In the genomic region with DNA sequence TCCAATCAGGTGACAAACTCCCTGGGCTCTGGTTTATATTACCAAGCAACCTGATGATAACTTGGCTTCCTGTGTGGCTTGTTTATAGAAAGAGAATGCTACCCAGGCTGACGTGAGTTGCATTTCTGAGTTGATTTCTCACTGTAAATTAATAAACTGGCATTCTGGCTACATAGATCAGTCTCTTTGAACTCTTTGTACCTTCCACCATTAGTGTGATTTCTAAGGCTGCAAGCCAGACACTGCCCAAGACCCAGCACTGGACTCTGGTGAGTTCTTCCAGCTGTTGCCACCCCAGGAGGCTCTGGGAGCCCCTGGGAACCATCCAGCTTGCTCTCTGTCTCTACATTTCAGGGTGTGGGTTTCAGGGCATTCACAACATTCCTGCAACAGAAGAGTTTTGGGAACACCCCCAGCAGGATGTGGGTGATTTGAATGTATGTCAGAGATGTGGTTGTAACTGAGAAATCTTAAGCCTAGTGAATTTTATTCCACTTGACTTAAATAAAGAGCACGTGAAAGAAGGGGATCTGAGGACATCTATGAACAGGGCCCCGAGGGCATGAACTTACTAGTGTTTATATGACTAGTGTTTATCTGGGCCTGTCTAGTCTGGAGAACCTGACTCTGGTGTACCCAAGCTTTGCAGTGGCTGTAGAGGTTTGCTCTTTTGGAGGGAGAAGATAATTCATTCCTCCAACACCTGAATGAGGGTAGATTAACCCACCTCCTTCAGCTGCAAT, we compare ENCODE assay signal across 1 cellular context.
TF ChIP-seq lines count a peak whose summit lies in the region.

No MANE protein-coding gene starts in this region.

TF ChIP-seq in K562, 482 proteins besides CTCF, POLR2A, EP300 and RAD21 (continued from another document):
- TF ChIP-seq, protein P1, sequence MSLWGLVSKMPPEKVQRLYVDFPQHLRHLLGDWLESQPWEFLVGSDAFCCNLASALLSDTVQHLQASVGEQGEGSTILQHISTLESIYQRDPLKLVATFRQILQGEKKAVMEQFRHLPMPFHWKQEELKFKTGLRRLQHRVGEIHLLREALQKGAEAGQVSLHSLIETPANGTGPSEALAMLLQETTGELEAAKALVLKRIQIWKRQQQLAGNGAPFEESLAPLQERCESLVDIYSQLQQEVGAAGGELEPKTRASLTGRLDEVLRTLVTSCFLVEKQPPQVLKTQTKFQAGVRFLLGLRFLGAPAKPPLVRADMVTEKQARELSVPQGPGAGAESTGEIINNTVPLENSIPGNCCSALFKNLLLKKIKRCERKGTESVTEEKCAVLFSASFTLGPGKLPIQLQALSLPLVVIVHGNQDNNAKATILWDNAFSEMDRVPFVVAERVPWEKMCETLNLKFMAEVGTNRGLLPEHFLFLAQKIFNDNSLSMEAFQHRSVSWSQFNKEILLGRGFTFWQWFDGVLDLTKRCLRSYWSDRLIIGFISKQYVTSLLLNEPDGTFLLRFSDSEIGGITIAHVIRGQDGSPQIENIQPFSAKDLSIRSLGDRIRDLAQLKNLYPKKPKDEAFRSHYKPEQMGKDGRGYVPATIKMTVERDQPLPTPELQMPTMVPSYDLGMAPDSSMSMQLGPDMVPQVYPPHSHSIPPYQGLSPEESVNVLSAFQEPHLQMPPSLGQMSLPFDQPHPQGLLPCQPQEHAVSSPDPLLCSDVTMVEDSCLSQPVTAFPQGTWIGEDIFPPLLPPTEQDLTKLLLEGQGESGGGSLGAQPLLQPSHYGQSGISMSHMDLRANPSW (CRISPR knock-in tag; IDR thresholded peaks at IDR 0.05): no peak
- TF ChIP-seq, protein P2, sequence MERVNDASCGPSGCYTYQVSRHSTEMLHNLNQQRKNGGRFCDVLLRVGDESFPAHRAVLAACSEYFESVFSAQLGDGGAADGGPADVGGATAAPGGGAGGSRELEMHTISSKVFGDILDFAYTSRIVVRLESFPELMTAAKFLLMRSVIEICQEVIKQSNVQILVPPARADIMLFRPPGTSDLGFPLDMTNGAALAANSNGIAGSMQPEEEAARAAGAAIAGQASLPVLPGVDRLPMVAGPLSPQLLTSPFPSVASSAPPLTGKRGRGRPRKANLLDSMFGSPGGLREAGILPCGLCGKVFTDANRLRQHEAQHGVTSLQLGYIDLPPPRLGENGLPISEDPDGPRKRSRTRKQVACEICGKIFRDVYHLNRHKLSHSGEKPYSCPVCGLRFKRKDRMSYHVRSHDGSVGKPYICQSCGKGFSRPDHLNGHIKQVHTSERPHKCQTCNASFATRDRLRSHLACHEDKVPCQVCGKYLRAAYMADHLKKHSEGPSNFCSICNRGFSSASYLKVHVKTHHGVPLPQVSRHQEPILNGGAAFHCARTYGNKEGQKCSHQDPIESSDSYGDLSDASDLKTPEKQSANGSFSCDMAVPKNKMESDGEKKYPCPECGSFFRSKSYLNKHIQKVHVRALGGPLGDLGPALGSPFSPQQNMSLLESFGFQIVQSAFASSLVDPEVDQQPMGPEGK (CRISPR knock-in tag; IDR thresholded peaks at IDR 0.05; ENCODE audit: borderline replicate concordance): no peak
- TF ChIP-seq CREB1 (IDR thresholded peaks at IDR 0.05): no peak
- TF ChIP-seq CREB1 (CRISPR knock-in tag; IDR thresholded peaks at IDR 0.05): no peak
- TF ChIP-seq, protein P3, sequence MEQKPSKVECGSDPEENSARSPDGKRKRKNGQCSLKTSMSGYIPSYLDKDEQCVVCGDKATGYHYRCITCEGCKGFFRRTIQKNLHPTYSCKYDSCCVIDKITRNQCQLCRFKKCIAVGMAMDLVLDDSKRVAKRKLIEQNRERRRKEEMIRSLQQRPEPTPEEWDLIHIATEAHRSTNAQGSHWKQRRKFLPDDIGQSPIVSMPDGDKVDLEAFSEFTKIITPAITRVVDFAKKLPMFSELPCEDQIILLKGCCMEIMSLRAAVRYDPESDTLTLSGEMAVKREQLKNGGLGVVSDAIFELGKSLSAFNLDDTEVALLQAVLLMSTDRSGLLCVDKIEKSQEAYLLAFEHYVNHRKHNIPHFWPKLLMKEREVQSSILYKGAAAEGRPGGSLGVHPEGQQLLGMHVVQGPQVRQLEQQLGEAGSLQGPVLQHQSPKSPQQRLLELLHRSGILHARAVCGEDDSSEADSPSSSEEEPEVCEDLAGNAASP (IDR thresholded peaks at IDR 0.05): no peak
- TF ChIP-seq PYGO2 (tag; IDR thresholded peaks at IDR 0.05): 0 out of 2 replicates have a peak, but pooled peaks have one; percentile 40
- peak; percentile 23; the same call in 1 of the 2 replicates for TF ChIP-seq ZFX (CRISPR knock-in tag; IDR thresholded peaks at IDR 0.05)
- TF ChIP-seq ZNF384 (IDR thresholded peaks at IDR 0.05; ENCODE audit: low read depth, low read length): no peak
- no peak for TF ChIP-seq FOSL1 (tag; conservative IDR thresholded peaks at IDR 0.05)
- TF ChIP-seq SNRNP70 (optimal IDR thresholded peaks at IDR 0.05; ENCODE audit: low read depth, low read length): no peak
- TF ChIP-seq, protein P4, sequence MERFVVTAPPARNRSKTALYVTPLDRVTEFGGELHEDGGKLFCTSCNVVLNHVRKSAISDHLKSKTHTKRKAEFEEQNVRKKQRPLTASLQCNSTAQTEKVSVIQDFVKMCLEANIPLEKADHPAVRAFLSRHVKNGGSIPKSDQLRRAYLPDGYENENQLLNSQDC (CRISPR knock-in tag; IDR thresholded peaks at IDR 0.05): no peak
- TF ChIP-seq, protein P5, sequence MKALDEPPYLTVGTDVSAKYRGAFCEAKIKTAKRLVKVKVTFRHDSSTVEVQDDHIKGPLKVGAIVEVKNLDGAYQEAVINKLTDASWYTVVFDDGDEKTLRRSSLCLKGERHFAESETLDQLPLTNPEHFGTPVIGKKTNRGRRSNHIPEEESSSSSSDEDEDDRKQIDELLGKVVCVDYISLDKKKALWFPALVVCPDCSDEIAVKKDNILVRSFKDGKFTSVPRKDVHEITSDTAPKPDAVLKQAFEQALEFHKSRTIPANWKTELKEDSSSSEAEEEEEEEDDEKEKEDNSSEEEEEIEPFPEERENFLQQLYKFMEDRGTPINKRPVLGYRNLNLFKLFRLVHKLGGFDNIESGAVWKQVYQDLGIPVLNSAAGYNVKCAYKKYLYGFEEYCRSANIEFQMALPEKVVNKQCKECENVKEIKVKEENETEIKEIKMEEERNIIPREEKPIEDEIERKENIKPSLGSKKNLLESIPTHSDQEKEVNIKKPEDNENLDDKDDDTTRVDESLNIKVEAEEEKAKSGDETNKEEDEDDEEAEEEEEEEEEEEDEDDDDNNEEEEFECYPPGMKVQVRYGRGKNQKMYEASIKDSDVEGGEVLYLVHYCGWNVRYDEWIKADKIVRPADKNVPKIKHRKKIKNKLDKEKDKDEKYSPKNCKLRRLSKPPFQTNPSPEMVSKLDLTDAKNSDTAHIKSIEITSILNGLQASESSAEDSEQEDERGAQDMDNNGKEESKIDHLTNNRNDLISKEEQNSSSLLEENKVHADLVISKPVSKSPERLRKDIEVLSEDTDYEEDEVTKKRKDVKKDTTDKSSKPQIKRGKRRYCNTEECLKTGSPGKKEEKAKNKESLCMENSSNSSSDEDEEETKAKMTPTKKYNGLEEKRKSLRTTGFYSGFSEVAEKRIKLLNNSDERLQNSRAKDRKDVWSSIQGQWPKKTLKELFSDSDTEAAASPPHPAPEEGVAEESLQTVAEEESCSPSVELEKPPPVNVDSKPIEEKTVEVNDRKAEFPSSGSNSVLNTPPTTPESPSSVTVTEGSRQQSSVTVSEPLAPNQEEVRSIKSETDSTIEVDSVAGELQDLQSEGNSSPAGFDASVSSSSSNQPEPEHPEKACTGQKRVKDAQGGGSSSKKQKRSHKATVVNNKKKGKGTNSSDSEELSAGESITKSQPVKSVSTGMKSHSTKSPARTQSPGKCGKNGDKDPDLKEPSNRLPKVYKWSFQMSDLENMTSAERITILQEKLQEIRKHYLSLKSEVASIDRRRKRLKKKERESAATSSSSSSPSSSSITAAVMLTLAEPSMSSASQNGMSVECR (CRISPR knock-in tag; IDR thresholded peaks at IDR 0.05): no peak
- no peak for TF ChIP-seq NR3C1 (CRISPR knock-in tag; IDR thresholded peaks at IDR 0.05)
- TF ChIP-seq, protein P6, sequence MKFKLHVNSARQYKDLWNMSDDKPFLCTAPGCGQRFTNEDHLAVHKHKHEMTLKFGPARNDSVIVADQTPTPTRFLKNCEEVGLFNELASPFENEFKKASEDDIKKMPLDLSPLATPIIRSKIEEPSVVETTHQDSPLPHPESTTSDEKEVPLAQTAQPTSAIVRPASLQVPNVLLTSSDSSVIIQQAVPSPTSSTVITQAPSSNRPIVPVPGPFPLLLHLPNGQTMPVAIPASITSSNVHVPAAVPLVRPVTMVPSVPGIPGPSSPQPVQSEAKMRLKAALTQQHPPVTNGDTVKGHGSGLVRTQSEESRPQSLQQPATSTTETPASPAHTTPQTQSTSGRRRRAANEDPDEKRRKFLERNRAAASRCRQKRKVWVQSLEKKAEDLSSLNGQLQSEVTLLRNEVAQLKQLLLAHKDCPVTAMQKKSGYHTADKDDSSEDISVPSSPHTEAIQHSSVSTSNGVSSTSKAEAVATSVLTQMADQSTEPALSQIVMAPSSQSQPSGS (CRISPR knock-in tag; IDR thresholded peaks at IDR 0.05): no peak
- no peak for TF ChIP-seq ZNF121 (CRISPR knock-in tag; conservative IDR thresholded peaks at IDR 0.05)
- TF ChIP-seq, protein P7, sequence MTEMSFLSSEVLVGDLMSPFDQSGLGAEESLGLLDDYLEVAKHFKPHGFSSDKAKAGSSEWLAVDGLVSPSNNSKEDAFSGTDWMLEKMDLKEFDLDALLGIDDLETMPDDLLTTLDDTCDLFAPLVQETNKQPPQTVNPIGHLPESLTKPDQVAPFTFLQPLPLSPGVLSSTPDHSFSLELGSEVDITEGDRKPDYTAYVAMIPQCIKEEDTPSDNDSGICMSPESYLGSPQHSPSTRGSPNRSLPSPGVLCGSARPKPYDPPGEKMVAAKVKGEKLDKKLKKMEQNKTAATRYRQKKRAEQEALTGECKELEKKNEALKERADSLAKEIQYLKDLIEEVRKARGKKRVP (CRISPR knock-in tag; IDR thresholded peaks at IDR 0.05): no peak
- TF ChIP-seq KDM5B (IDR thresholded peaks at IDR 0.05; ENCODE audit: insufficient replicate concordance, low read depth, low read length): no peak
- TF ChIP-seq NFYB (IDR thresholded peaks at IDR 0.05; ENCODE audit: extremely low read depth, insufficient read length): no peak
- no peak for TF ChIP-seq PTTG1 (tag; IDR thresholded peaks at IDR 0.05; ENCODE audit: low read depth)
- TF ChIP-seq EP400 (IDR thresholded peaks at IDR 0.05): no peak
- TF ChIP-seq ETV1 (tag; conservative IDR thresholded peaks at IDR 0.05; ENCODE audit: low read depth): 0 out of 2 replicates have a peak, but pooled peaks have one; percentile 11
- TF ChIP-seq GATAD2B (IDR thresholded peaks at IDR 0.05; ENCODE audit: borderline replicate concordance): no peak
- TF ChIP-seq CBFA2T3 (IDR thresholded peaks at IDR 0.05): peak; percentile 52
- TF ChIP-seq ZNF780A (CRISPR knock-in tag; IDR thresholded peaks at IDR 0.05): no peak
